ENCODE assay signal across 1 cellular context in the genomic region with DNA sequence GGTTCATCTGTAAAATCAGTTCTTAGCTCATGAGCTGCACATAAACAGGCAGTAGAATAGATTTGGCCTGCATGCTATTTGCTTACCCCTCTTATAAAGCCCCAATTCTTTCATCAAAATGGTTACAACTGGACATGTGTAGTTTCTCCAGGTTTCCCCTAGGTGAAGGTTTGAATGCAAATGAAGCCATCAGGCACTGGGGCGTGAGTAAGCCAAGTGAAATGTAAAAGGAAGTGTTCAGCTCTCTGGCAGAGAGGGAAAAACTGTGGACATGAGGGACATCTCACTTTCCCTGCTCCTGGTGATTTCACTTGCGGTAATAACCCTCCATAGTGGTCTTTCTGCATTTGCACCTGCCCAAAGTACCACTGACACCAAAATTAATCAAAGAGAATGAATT.
TF ChIP-seq lines count a peak whose summit lies in the region.

No MANE protein-coding gene starts in this region.

TF ChIP-seq in GM23338, 12 proteins besides CTCF, POLR2A, EP300 and RAD21 (continued from another document):
- TF ChIP-seq, protein P1, sequence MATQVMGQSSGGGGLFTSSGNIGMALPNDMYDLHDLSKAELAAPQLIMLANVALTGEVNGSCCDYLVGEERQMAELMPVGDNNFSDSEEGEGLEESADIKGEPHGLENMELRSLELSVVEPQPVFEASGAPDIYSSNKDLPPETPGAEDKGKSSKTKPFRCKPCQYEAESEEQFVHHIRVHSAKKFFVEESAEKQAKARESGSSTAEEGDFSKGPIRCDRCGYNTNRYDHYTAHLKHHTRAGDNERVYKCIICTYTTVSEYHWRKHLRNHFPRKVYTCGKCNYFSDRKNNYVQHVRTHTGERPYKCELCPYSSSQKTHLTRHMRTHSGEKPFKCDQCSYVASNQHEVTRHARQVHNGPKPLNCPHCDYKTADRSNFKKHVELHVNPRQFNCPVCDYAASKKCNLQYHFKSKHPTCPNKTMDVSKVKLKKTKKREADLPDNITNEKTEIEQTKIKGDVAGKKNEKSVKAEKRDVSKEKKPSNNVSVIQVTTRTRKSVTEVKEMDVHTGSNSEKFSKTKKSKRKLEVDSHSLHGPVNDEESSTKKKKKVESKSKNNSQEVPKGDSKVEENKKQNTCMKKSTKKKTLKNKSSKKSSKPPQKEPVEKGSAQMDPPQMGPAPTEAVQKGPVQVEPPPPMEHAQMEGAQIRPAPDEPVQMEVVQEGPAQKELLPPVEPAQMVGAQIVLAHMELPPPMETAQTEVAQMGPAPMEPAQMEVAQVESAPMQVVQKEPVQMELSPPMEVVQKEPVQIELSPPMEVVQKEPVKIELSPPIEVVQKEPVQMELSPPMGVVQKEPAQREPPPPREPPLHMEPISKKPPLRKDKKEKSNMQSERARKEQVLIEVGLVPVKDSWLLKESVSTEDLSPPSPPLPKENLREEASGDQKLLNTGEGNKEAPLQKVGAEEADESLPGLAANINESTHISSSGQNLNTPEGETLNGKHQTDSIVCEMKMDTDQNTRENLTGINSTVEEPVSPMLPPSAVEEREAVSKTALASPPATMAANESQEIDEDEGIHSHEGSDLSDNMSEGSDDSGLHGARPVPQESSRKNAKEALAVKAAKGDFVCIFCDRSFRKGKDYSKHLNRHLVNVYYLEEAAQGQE (IDR thresholded peaks at IDR 0.05; ENCODE audit: unreplicated experiment): no peak
- TF ChIP-seq, protein P2, sequence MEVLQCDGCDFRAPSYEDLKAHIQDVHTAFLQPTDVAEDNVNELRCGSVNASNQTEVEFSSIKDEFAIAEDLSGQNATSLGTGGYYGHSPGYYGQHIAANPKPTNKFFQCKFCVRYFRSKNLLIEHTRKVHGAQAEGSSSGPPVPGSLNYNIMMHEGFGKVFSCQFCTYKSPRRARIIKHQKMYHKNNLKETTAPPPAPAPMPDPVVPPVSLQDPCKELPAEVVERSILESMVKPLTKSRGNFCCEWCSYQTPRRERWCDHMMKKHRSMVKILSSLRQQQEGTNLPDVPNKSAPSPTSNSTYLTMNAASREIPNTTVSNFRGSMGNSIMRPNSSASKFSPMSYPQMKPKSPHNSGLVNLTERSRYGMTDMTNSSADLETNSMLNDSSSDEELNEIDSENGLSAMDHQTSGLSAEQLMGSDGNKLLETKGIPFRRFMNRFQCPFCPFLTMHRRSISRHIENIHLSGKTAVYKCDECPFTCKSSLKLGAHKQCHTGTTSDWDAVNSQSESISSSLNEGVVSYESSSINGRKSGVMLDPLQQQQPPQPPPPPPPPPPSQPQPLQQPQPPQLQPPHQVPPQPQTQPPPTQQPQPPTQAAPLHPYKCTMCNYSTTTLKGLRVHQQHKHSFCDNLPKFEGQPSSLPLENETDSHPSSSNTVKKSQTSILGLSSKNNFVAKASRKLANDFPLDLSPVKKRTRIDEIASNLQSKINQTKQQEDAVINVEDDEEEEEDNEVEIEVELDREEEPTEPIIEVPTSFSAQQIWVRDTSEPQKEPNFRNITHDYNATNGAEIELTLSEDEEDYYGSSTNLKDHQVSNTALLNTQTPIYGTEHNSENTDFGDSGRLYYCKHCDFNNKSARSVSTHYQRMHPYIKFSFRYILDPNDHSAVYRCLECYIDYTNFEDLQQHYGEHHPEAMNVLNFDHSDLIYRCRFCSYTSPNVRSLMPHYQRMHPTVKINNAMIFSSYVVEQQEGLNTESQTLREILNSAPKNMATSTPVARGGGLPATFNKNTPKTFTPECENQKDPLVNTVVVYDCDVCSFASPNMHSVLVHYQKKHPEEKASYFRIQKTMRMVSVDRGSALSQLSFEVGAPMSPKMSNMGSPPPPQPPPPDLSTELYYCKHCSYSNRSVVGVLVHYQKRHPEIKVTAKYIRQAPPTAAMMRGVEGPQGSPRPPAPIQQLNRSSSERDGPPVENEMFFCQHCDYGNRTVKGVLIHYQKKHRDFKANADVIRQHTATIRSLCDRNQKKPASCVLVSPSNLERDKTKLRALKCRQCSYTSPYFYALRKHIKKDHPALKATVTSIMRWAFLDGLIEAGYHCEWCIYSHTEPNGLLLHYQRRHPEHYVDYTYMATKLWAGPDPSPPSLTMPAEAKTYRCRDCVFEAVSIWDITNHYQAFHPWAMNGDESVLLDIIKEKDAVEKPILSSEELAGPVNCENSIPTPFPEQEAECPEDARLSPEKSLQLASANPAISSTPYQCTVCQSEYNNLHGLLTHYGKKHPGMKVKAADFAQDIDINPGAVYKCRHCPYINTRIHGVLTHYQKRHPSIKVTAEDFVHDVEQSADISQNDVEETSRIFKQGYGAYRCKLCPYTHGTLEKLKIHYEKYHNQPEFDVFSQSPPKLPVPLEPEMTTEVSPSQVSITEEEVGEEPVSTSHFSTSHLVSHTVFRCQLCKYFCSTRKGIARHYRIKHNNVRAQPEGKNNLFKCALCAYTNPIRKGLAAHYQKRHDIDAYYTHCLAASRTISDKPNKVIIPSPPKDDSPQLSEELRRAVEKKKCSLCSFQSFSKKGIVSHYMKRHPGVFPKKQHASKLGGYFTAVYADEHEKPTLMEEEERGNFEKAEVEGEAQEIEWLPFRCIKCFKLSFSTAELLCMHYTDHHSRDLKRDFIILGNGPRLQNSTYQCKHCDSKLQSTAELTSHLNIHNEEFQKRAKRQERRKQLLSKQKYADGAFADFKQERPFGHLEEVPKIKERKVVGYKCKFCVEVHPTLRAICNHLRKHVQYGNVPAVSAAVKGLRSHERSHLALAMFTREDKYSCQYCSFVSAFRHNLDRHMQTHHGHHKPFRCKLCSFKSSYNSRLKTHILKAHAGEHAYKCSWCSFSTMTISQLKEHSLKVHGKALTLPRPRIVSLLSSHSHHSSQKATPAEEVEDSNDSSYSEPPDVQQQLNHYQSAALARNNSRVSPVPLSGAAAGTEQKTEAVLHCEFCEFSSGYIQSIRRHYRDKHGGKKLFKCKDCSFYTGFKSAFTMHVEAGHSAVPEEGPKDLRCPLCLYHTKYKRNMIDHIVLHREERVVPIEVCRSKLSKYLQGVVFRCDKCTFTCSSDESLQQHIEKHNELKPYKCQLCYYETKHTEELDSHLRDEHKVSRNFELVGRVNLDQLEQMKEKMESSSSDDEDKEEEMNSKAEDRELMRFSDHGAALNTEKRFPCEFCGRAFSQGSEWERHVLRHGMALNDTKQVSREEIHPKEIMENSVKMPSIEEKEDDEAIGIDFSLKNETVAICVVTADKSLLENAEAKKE (CRISPR knock-in tag; IDR thresholded peaks at IDR 0.05): no peak
- no peak for TF ChIP-seq ZNF331 (CRISPR knock-in tag; IDR thresholded peaks at IDR 0.05; ENCODE audit: low read depth)
- TF ChIP-seq EZH2phosphoT487 (IDR thresholded peaks at IDR 0.05; ENCODE audit: unreplicated experiment): no peak
